11 cellular contexts compared by ENCODE assay signal in genomic region chr1:45929257-45929687, GRCh38.
DNase-seq lines count a peak whose midpoint lies in the region; ATAC-seq and TF ChIP-seq lines count a peak whose summit lies in the region.
"Had no signal": no experiment of that assay in that cellular context is flagged by ENCODE, and none has a peak within 500 bp of the region (broad histone marks: within the 10 kb centered on the region; RNA-seq: fewer than 3 reads in every experiment).

No MANE protein-coding gene starts in this region.

- TF ChIP-seq EP300 in esophagus muscularis mucosa (IDR thresholded peaks at IDR 0.05): no peak

- H3K27me3 ChIP-seq in H9 (ENCODE audit: insufficient read depth, low read length): no peaks in the 10 kb centered on the region
- H3K27me3 ChIP-seq in esophagus muscularis mucosa: no peaks in the 10 kb centered on the region

- no peak overlapping the region for H2BK12ac ChIP-seq in H9 (ENCODE audit: insufficient read length, low read depth, low read length)

- H3K4me3 ChIP-seq in esophagus muscularis mucosa: no peak overlapping the region

- no peak overlapping the region for H2BK20ac ChIP-seq in H9 (ENCODE audit: low read depth, low read length, poor library complexity, severe bottlenecking)

- DNase-seq in A172 (ENCODE audit: low spot score) (peak; percentile 69), H9 (peak; percentile 61), SKM-1 treated with dmso at 0.1 percent for 144 hours (lab: John Stamatoyannopoulos, UW; ENCODE audit: unreplicated experiment) (peak; percentile 31), glutamatergic neuron (no peak), NCI-H2196 treated with DMSO at 0.1 percent for 48 hours (lab: John Stamatoyannopoulos, UW; ENCODE audit: unreplicated experiment) (no peak), esophagus muscularis mucosa (ENCODE audit: extremely low spot score) (no peak), ecto neural progenitor cell (ENCODE audit: low spot score) (no peak)
- DNase-seq in activated CD4-positive, alpha-beta T cell treated with anti-CD3 and anti-CD28 coated beads for 36 hours: no peak
- DNase-seq: activated CD4-positive, alpha-beta T cell treated with anti-CD3 and anti-CD28 coated beads, Interleukin-2, amount 50 U/mL, for 48 hours had no signal

- TF ChIP-seq CTCF in H9 (conservative IDR thresholded peaks at IDR 0.05) (no peak), glutamatergic neuron (IDR thresholded peaks at IDR 0.05; ENCODE audit: partially characterized antibody, unreplicated experiment) (no peak), esophagus muscularis mucosa (IDR thresholded peaks at IDR 0.05) (no peak)

- no peak for ATAC-seq in activated CD4-positive, alpha-beta T cell treated with anti-CD3 and anti-CD28 coated beads for 36 hours

- H3K18ac ChIP-seq in H9 (ENCODE audit: insufficient read length, low read depth, low read length): no peak overlapping the region

- H3K9ac ChIP-seq in H9 (ENCODE audit: extremely low read depth, insufficient read length, low read length): no peak overlapping the region

- no peaks in the 10 kb centered on the region for H3K36me3 ChIP-seq in esophagus muscularis mucosa

- H3K27me3 Mint-ChIP-seq in H9 (ENCODE audit: low read depth) (no peaks in the 10 kb centered on the region), glutamatergic neuron (ENCODE audit: unreplicated experiment) (no peaks in the 10 kb centered on the region)
- H3K27me3 Mint-ChIP-seq in activated CD4-positive, alpha-beta T cell treated with anti-CD3 and anti-CD28 coated beads for 36 hours: no peaks in the 10 kb centered on the region
- H3K27me3 Mint-ChIP-seq: memory B cell; stimulated activated naive CD8-positive, alpha-beta T cell treated with anti-CD3 and anti-CD28 coated beads, Interleukin-15, Interleukin-2, amounts not matched to agents 100 ng/mL and 50 ng/mL, for 24 hours had no signal

- H3K23ac ChIP-seq in H9 (ENCODE audit: insufficient read length, low read depth, low read length): no peak overlapping the region

- H3K79me2 ChIP-seq in H9 (ENCODE audit: insufficient read depth, low read length): no peaks in the 10 kb centered on the region

- no peak overlapping the region for H3K4ac ChIP-seq in H9 (ENCODE audit: low read depth, low read length)

- H3K36me3 Mint-ChIP-seq in H9 (ENCODE audit: insufficient read depth in 1 of 3, low read depth in 3 of 3): no peaks in the 10 kb centered on the region
- no peaks in the 10 kb centered on the region for H3K36me3 Mint-ChIP-seq in glutamatergic neuron (ENCODE audit: unreplicated experiment)
- no peaks in the 10 kb centered on the region for H3K36me3 Mint-ChIP-seq in activated CD4-positive, alpha-beta T cell treated with anti-CD3 and anti-CD28 coated beads for 36 hours (ENCODE audit: low read depth)
- H3K36me3 Mint-ChIP-seq: memory B cell had no signal

- no peak overlapping the region for H2AK5ac ChIP-seq in H9 (ENCODE audit: insufficient read length, low read length)

- CTCF ChIA-PET in activated CD4-positive, alpha-beta T cell treated with anti-CD3 and anti-CD28 coated beads for 36 hours (lab: Charles Lee): interaction anchor here (0.5 to 1.1 kb wide), 2 partner anchors 9 to 28 kb away, joined by 3 to 5 read pairs; no protein-coding TSS in a partner anchor

- no peaks in the 10 kb centered on the region for H3K9me3 Mint-ChIP-seq in H9
- peaks cover 6% of the 10 kb centered on the region for H3K9me3 Mint-ChIP-seq in glutamatergic neuron (ENCODE audit: unreplicated experiment)
- H3K9me3 Mint-ChIP-seq in activated CD4-positive, alpha-beta T cell treated with anti-CD3 and anti-CD28 coated beads for 36 hours (ENCODE audit: low read depth): no peaks in the 10 kb centered on the region
- H3K9me3 Mint-ChIP-seq: memory B cell; stimulated activated naive CD8-positive, alpha-beta T cell treated with anti-CD3 and anti-CD28 coated beads, Interleukin-15, Interleukin-2, amounts not matched to agents 100 ng/mL and 50 ng/mL, for 24 hours had no signal

- peak overlapping the region; percentile 18 for H3K4me2 ChIP-seq in H9 (ENCODE audit: insufficient read depth, insufficient read length, low read length)

- H3K27ac ChIP-seq in H9 (ENCODE audit: insufficient read length, low read depth, low read length): peak overlapping the region; percentile 78
- peak overlapping the region in 2 of 4 donors; percentile 21 to 33 for H3K27ac ChIP-seq in esophagus muscularis mucosa (replicated peaks in 1 of 4)

- H3K23me2 ChIP-seq in H9 (ENCODE audit: insufficient read length, low read depth, low read length, poor library complexity, severe bottlenecking): no peaks in the 10 kb centered on the region

- H3K9me3 ChIP-seq in H9 (ENCODE audit: control insufficient read depth, low read depth, low read length) (no peaks in the 10 kb centered on the region), esophagus muscularis mucosa (no peaks in the 10 kb centered on the region)

- intact Hi-C loops in esophagus muscularis mucosa (cut with DNase I): no loop called here
- intact Hi-C loops in activated CD4-positive, alpha-beta T cell treated with anti-CD3 and anti-CD28 coated beads for 36 hours (cut with DNase I, micrococcal nuclease): loop anchor here in 1 of 2 experiments (5.0 kb wide), 1 partner anchor 882 kb away; no protein-coding TSS in a partner anchor

- H3T11ph ChIP-seq in H9 (ENCODE audit: low read length): peak overlapping the region; percentile 45

- H3K14ac ChIP-seq in H9 (ENCODE audit: insufficient read depth, low read length): no peak overlapping the region

- H3K4me1 ChIP-seq in H9 (ENCODE audit: insufficient read depth, low read length): peaks cover 22% of the 10 kb centered on the region
- peaks cover 17 to 33% (median 24%) of the 10 kb centered on the region in 4 donors for H3K4me1 ChIP-seq in esophagus muscularis mucosa

- no peak overlapping the region for H2BK120ac ChIP-seq in H9 (ENCODE audit: low read depth, low read length, poor library complexity, severe bottlenecking)

- no peak for TF ChIP-seq POLR2A in esophagus muscularis mucosa (IDR thresholded peaks at IDR 0.05; ENCODE audit: low read depth)

- H4K8ac ChIP-seq in H9 (replicated peaks; ENCODE audit: insufficient read length, low read depth, low read length): no peak overlapping the region

- H3K27ac Mint-ChIP-seq in H9 (peak overlapping the region; percentile 95 to 99 (median 96)), glutamatergic neuron (ENCODE audit: unreplicated experiment) (peak overlapping the region; percentile 1)
- H3K27ac Mint-ChIP-seq in activated CD4-positive, alpha-beta T cell treated with anti-CD3 and anti-CD28 coated beads for 36 hours: no peak overlapping the region
- H3K27ac Mint-ChIP-seq: memory B cell; stimulated activated naive CD8-positive, alpha-beta T cell treated with anti-CD3 and anti-CD28 coated beads, Interleukin-15, Interleukin-2, amounts not matched to agents 100 ng/mL and 50 ng/mL, for 24 hours had no signal

- no peak overlapping the region for H4K91ac ChIP-seq in H9 (ENCODE audit: insufficient read length, low read depth, low read length)

- H2BK15ac ChIP-seq in H9 (ENCODE audit: low read depth, low read length): no peak overlapping the region

- no peak overlapping the region for H2BK5ac ChIP-seq in H9 (ENCODE audit: insufficient read length, low read length)

- WGBS in H9 (ENCODE audit: extremely low coverage, insufficient read length, low lambda C conversion rate): no CpG with 5 or more reads among the region's 2 CpGs
- 6% methylated on average over 2 of the region's 2 CpGs for WGBS in esophagus muscularis mucosa

- H4K20me1 ChIP-seq in H9 (ENCODE audit: control insufficient read depth, insufficient read depth, insufficient read length): no peaks in the 10 kb centered on the region

- H3K56ac ChIP-seq in H9 (ENCODE audit: insufficient read length, low read depth, low read length): no peak overlapping the region

- H3K4me3 Mint-ChIP-seq in H9 (peak overlapping the region; percentile 40 to 66; a peak in 4 of 5 replicates), glutamatergic neuron (ENCODE audit: unreplicated experiment) (no peak overlapping the region)
- no peak overlapping the region for H3K4me3 Mint-ChIP-seq in activated CD4-positive, alpha-beta T cell treated with anti-CD3 and anti-CD28 coated beads for 36 hours
- H3K4me3 Mint-ChIP-seq: memory B cell; stimulated activated naive CD8-positive, alpha-beta T cell treated with anti-CD3 and anti-CD28 coated beads, Interleukin-15, Interleukin-2, amounts not matched to agents 100 ng/mL and 50 ng/mL, for 24 hours had no signal

- no peak overlapping the region for H4K5ac ChIP-seq in H9 (ENCODE audit: insufficient read length, low read depth, low read length)

- H3K4me1 Mint-ChIP-seq in H9 (peaks cover 61 to 63% of the 10 kb centered on the region in 2 experiments), glutamatergic neuron (ENCODE audit: low read depth, unreplicated experiment) (peaks cover 32% of the 10 kb centered on the region)
- H3K4me1 Mint-ChIP-seq in activated CD4-positive, alpha-beta T cell treated with anti-CD3 and anti-CD28 coated beads for 36 hours: peaks cover 6% of the 10 kb centered on the region

- no peaks in the 10 kb centered on the region for H3K79me1 ChIP-seq in H9 (ENCODE audit: insufficient read depth, low read depth, low read length, poor library complexity, severe bottlenecking)

- POLR2A ChIA-PET in activated CD4-positive, alpha-beta T cell treated with anti-CD3 and anti-CD28 coated beads for 36 hours (lab: Charles Lee): no interaction called here

- no peak overlapping the region for H2AFZ ChIP-seq in H9 (ENCODE audit: low read length)

Comparison
In these comparisons a context has a peak if more than half of its experiments do, and no peak if none do; other contexts are left out.
1. DNase-seq: peak in A172 (single experiment), H9 (single experiment) and SKM-1 treated with dmso at 0.1 percent for 144 hours (single experiment); none in glutamatergic neuron (single experiment), NCI-H2196 treated with DMSO at 0.1 percent for 48 hours (single experiment), esophagus muscularis mucosa (single experiment), ecto neural progenitor cell (single experiment) and activated CD4-positive, alpha-beta T cell treated with anti-CD3 and anti-CD28 coated beads for 36 hours (single experiment).
2. H3K4me3 Mint-ChIP-seq: peak in H9 (2 of 2); none in glutamatergic neuron (single experiment) and activated CD4-positive, alpha-beta T cell treated with anti-CD3 and anti-CD28 coated beads for 36 hours (single experiment).